In the genomic region with DNA sequence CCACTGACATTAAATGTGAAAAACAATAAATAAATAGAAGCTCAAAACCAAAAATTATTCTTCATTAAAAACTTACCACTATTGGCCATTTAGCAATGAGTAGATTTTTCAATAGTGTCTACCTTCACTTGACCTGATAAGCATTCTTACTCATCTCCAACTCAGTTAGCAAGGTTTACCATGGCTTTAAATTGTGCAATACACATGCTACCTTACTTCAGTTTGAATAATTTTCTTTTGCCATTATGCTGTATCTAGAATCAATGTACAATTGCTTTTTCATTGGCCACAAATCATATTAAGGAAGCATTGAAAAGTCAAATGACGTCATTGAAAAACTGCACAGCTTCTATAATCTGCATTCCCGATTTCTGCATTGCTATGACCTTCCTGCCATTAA, we compare ENCODE assay signal across 35 cellular contexts.
DNase-seq lines count a peak whose midpoint lies in the region; ATAC-seq, FAIRE-seq and TF ChIP-seq lines count a peak whose summit lies in the region.
"Had no signal": no experiment of that assay in that cellular context is flagged by ENCODE, and none has a peak within 500 bp of the region (broad histone marks: within the 10 kb centered on the region; RNA-seq: fewer than 3 reads in every experiment).

No MANE protein-coding gene starts in this region.

- in situ Hi-C loops in HepG2 (cut with HindIII; ENCODE audit: extremely low pct_ligation_motif_present, low pct_unique_long_range_greater_than_20kb), result no loop called here
- in situ Hi-C loops in IMR-90 (cut with MboI; ENCODE audit: low sequenced_read_pairs), result no loop called here
- in situ Hi-C loops in K562 (cut with MboI), result no loop called here

- H3K27ac ChIP-seq in HepG2 (ENCODE audit: extremely low read length, insufficient read depth, low read length) (no peak overlapping the region), right lobe of liver (no peak overlapping the region), IMR-90 (ENCODE audit: insufficient read depth, low read length) (no peak overlapping the region), K562 (ENCODE audit: extremely low read depth, low read depth, low read length) (no peak overlapping the region), lower lobe of right lung (no peak overlapping the region)
- H3K27ac ChIP-seq: 22Rv1; A549; BLaER1; BLaER1 treated with 17β-estradiol and CSF1 and Interleukin-3, amounts not matched to agents 10 nM and 100 nM; C4-2B had no signal

- no peak for DNase-seq in HepG2 (ENCODE audit: low spot score)
- DNase-seq in right lobe of liver, result no peak
- DNase-seq in IMR-90, result no peak
- no peak for DNase-seq in K562 (ENCODE audit: extremely low read depth in 1 of 4, low spot score in 3 of 4)
- DNase-seq in NCI-H2196 treated with DMSO at 0.1 percent for 48 hours (lab: John Stamatoyannopoulos, UW; ENCODE audit: unreplicated experiment), result no peak
- no peak for DNase-seq in lower lobe of right lung
- DNase-seq in GM10248 (ENCODE audit: extremely low spot score), result no peak
- DNase-seq: 8988T; ACHN; AML-193; BE2C; C1 segment of cervical spinal cord; Caco-2; Calu3; CD4-positive, alpha-beta memory T cell; CD4-positive, alpha-beta T cell; CD4-positive, CD25-positive, alpha-beta regulatory T cell; CD8-positive, alpha-beta memory T cell; CD8-positive, alpha-beta T cell; COR-L47; DMS 273 treated with DMSO at 0.1 percent for 48 hours; DMS153; DMS53; DMS79; DMS79 treated with DMSO at 0.1 percent for 48 hours; DND-41; EL had no signal

- no peak overlapping the region for H3K23ac ChIP-seq in IMR-90 (ENCODE audit: low read depth, low read length)

- H4K20me1 ChIP-seq in HepG2 (ENCODE audit: insufficient read depth, low read length), result no peaks in the 10 kb centered on the region
- H4K20me1 ChIP-seq in IMR-90 (ENCODE audit: insufficient read depth, low read length), result no peaks in the 10 kb centered on the region
- no peaks in the 10 kb centered on the region for H4K20me1 ChIP-seq in K562 (replicated peaks; ENCODE audit: control insufficient read depth, insufficient read depth, low read length)
- H4K20me1 ChIP-seq: BLaER1; BLaER1 treated with 17β-estradiol and CSF1 and Interleukin-3, amounts not matched to agents 10 nM and 100 nM had no signal

- H3K4me2 ChIP-seq in HepG2 (ENCODE audit: low read depth, low read length) (no peak overlapping the region), IMR-90 (ENCODE audit: low read depth, low read length) (no peak overlapping the region), K562 (ENCODE audit: insufficient read depth, low read length) (no peak overlapping the region)
- H3K4me2 ChIP-seq: A549; BLaER1; BLaER1 treated with 17β-estradiol and CSF1 and Interleukin-3, amounts not matched to agents 10 nM and 100 nM had no signal

- dilution Hi-C loops in IMR-90 (cut with HindIII; ENCODE audit: low sequenced_read_pairs, unreplicated experiment), result no loop called here

- H4K5ac ChIP-seq in IMR-90 (ENCODE audit: low read depth, low read length), result no peak overlapping the region

- H3K4me3 ChIP-seq in HepG2 (replicated peaks in 1 of 3; ENCODE audit: insufficient read depth in 1 of 3, low read depth in 2 of 3, low read length in 3 of 3) (no peak overlapping the region), right lobe of liver (no peak overlapping the region), IMR-90 (ENCODE audit: insufficient read depth, low read depth, low read length) (no peak overlapping the region), K562 (no peak overlapping the region), lower lobe of right lung (no peak overlapping the region)
- H3K4me3 ChIP-seq: A549; BLaER1; BLaER1 treated with 17β-estradiol and CSF1 and Interleukin-3, amounts not matched to agents 10 nM and 100 nM had no signal

- H3K56ac ChIP-seq in IMR-90 (ENCODE audit: extremely low read depth, insufficient read depth, low read length), result no peak overlapping the region

- H2BK20ac ChIP-seq in IMR-90 (ENCODE audit: low read depth, low read length), result no peak overlapping the region

- no peak overlapping the region for H2BK120ac ChIP-seq in IMR-90 (ENCODE audit: low read depth, low read length)

- no peak overlapping the region for H3K14ac ChIP-seq in IMR-90 (replicated peaks; ENCODE audit: low read depth, low read length)

- CTCF ChIA-PET in HepG2 (lab: Yijun Ruan, JAX; ENCODE audit: low intra/inter-chr PET ratio, low total read pairs) (no interaction called here), IMR-90 (lab: Yijun Ruan, JAX) (interaction anchor here (0.7 kb wide), 1 partner anchor 23 kb away, joined by 3 read pairs; no protein-coding TSS in a partner anchor), K562 (lab: Yijun Ruan, JAX; ENCODE audit: low intra/inter-chr PET ratio) (no interaction called here), GM10248 (lab: Yijun Ruan, JAX) (interaction anchor here (1.4 to 1.9 kb wide), 3 partner anchors 12 to 23 kb away, joined by 3 to 7 read pairs (median 5); no protein-coding TSS in a partner anchor)

- 100% methylated on average over 2 of the region's 2 CpGs for WGBS in HepG2 (ENCODE audit: low lambda C conversion rate)
- 96% methylated on average over 2 of the region's 2 CpGs for WGBS in right lobe of liver (ENCODE audit: insufficient coverage, low coverage, low lambda C conversion rate, missing lambda C conversion rate)
- WGBS in IMR-90 (ENCODE audit: extremely low coverage in 2 of 2, insufficient read length in 1 of 2), 2 experiments, result no CpG with 5 or more reads among the region's 2 CpGs
- 16% methylated on average over 2 of the region's 2 CpGs for WGBS in K562 (ENCODE audit: insufficient coverage, low coverage, missing lambda C conversion rate)

- H2BK15ac ChIP-seq in IMR-90 (ENCODE audit: low read depth, low read length), result no peak overlapping the region

- no peak overlapping the region for H4K8ac ChIP-seq in IMR-90 (ENCODE audit: low read depth in 2 of 2, low read length in 2 of 2)

- no peak for TF ChIP-seq RAD21 in HepG2 (CRISPR knock-in tag; IDR thresholded peaks at IDR 0.05)
- no peak for TF ChIP-seq RAD21 in IMR-90 (IDR thresholded peaks at IDR 0.05; ENCODE audit: low read length)
- TF ChIP-seq RAD21 in K562 (CRISPR knock-in tag; conservative IDR thresholded peaks at IDR 0.05 in 1 of 2, IDR thresholded peaks at IDR 0.05 in 1 of 2), result no peak

- no peak overlapping the region for H4K91ac ChIP-seq in IMR-90 (ENCODE audit: insufficient read depth, low read depth, low read length)

- TF ChIP-seq CTCF in HepG2 (CRISPR knock-in tag; IDR thresholded peaks at IDR 0.05) (no peak), right lobe of liver (IDR thresholded peaks at IDR 0.05) (no peak), IMR-90 (conservative IDR thresholded peaks at IDR 0.05; ENCODE audit: low read depth, low read length) (no peak), K562 (IDR thresholded peaks at IDR 0.05 in 2 of 3, conservative IDR thresholded peaks at IDR 0.05 in 1 of 3; ENCODE audit: insufficient read depth in 2 of 3, low read depth in 1 of 3, low read length in 3 of 3) (no peak), lower lobe of right lung (IDR thresholded peaks at IDR 0.05) (no peak), GM10248 (IDR thresholded peaks at IDR 0.05; ENCODE audit: control extremely low read depth, extremely low read depth, low read depth, missing control alignments) (no peak)

- H3K9me3 ChIP-seq in HepG2 (ENCODE audit: low read length), result no peaks in the 10 kb centered on the region
- no peaks in the 10 kb centered on the region for H3K9me3 ChIP-seq in right lobe of liver
- H3K9me3 ChIP-seq in ES-I3 (ENCODE audit: control insufficient read depth, insufficient read depth, low read length), result no peaks in the 10 kb centered on the region
- no peaks in the 10 kb centered on the region for H3K9me3 ChIP-seq in IMR-90 (ENCODE audit: control insufficient read depth, insufficient read depth, low read length)
- H3K9me3 ChIP-seq in K562 (replicated peaks; ENCODE audit: control insufficient read depth, insufficient read depth, low read depth, low read length), result no peaks in the 10 kb centered on the region
- no peaks in the 10 kb centered on the region for H3K9me3 ChIP-seq in lower lobe of right lung
- H3K9me3 ChIP-seq: A549; BE2C; BLaER1; BLaER1 treated with 17β-estradiol and CSF1 and Interleukin-3, amounts not matched to agents 10 nM and 100 nM; Caco-2 had no signal

- no peak for TF ChIP-seq POLR2A in HepG2 (IDR thresholded peaks at IDR 0.05; ENCODE audit: insufficient read depth in 1 of 2, low read depth in 2 of 2, low read length in 2 of 2)
- no peak for TF ChIP-seq POLR2A in right lobe of liver (IDR thresholded peaks at IDR 0.05)
- TF ChIP-seq POLR2A in IMR-90 (IDR thresholded peaks at IDR 0.05; ENCODE audit: low read depth, low read length), result no peak
- TF ChIP-seq POLR2A in K562 (conservative IDR thresholded peaks at IDR 0.05), result no peak

- H3K4me1 ChIP-seq in HepG2 (ENCODE audit: insufficient read depth, low read length) (no peaks in the 10 kb centered on the region), right lobe of liver (no peaks in the 10 kb centered on the region), ES-I3 (ENCODE audit: insufficient read depth, low read length) (no peaks in the 10 kb centered on the region), IMR-90 (ENCODE audit: control insufficient read depth, insufficient read depth, low read length) (no peaks in the 10 kb centered on the region), K562 (replicated peaks in 1 of 2; ENCODE audit: control insufficient read depth in 2 of 2, insufficient read depth in 2 of 2, low read length in 2 of 2) (no peaks in the 10 kb centered on the region), lower lobe of right lung (no peaks in the 10 kb centered on the region)
- H3K4me1 ChIP-seq: A549; BE2C; BLaER1; BLaER1 treated with 17β-estradiol and CSF1 and Interleukin-3, amounts not matched to agents 10 nM and 100 nM; Caco-2 had no signal

- peaks cover 0 to 7% of the 10 kb centered on the region in 2 experiments; a peak in 1 of 5 replicates for H3K36me3 ChIP-seq in HepG2 (replicated peaks in 1 of 2; ENCODE audit: control insufficient read depth in 1 of 2, insufficient read depth in 2 of 2, low read length in 2 of 2)
- peaks cover 0 to 6% (median 0%) of the 10 kb centered on the region in 4 donors for H3K36me3 ChIP-seq in right lobe of liver
- no peaks in the 10 kb centered on the region for H3K36me3 ChIP-seq in ES-I3 (ENCODE audit: insufficient read depth, low read length)
- H3K36me3 ChIP-seq in IMR-90 (ENCODE audit: control insufficient read depth, insufficient read depth, low read length), result no peaks in the 10 kb centered on the region
- H3K36me3 ChIP-seq in K562 (ENCODE audit: control insufficient read depth, insufficient read depth, low read length), result no peaks in the 10 kb centered on the region
- no peaks in the 10 kb centered on the region for H3K36me3 ChIP-seq in lower lobe of right lung
- H3K36me3 ChIP-seq: BE2C; BLaER1; BLaER1 treated with 17β-estradiol and CSF1 and Interleukin-3, amounts not matched to agents 10 nM and 100 nM had no signal

- no peak overlapping the region for H2AK5ac ChIP-seq in IMR-90 (ENCODE audit: low read depth, low read length)

- H2BK5ac ChIP-seq in IMR-90 (ENCODE audit: low read depth, low read length, poor library complexity, severe bottlenecking), result no peak overlapping the region

- H3K9me1 ChIP-seq in IMR-90 (ENCODE audit: insufficient read depth, low read length) (no peaks in the 10 kb centered on the region), K562 (ENCODE audit: control insufficient read depth, insufficient read depth, low read length) (no peaks in the 10 kb centered on the region)

- H3K9ac ChIP-seq in HepG2 (ENCODE audit: insufficient read depth, low read depth, low read length) (no peak overlapping the region), ES-I3 (ENCODE audit: low read depth, low read length) (peak overlapping the region; percentile 32; the same call in 1 of the 2 replicates), IMR-90 (ENCODE audit: low read depth, low read length) (no peak overlapping the region), K562 (ENCODE audit: insufficient read depth in 1 of 2, low read depth in 2 of 2, low read length in 2 of 2) (no peak overlapping the region)
- H3K9ac ChIP-seq: BLaER1; BLaER1 treated with 17β-estradiol and CSF1 and Interleukin-3, amounts not matched to agents 10 nM and 100 nM had no signal

- POLR2A ChIA-PET in HepG2 (lab: Yijun Ruan, JAX), result no interaction called here
- POLR2A ChIA-PET in IMR-90 (lab: Charles Lee; ENCODE audit: unreplicated experiment), result no interaction called here
- POLR2A ChIA-PET in K562 (lab: Yijun Ruan, JAX), result no interaction called here
- POLR2A ChIA-PET in GM10248 (lab: Yijun Ruan, JAX), result no interaction called here

- BruUV-seq in HepG2 (replicated peaks; lab: Mats Ljungman, UMichigan) (no TSS peak), IMR-90 (replicated peaks; lab: Mats Ljungman, UMichigan) (no TSS peak), K562 (replicated peaks; lab: Mats Ljungman, UMichigan) (no TSS peak)

- no peak for ATAC-seq in HepG2
- no peak for ATAC-seq in right lobe of liver
- no peak for ATAC-seq in IMR-90 (ENCODE audit: low read depth)
- ATAC-seq in K562, result no peak
- no peak for ATAC-seq in lower lobe of right lung
- ATAC-seq: A549; CD8-positive, alpha-beta T cell had no signal

- no peak overlapping the region for H2AFZ ChIP-seq in HepG2 (ENCODE audit: low read length)
- H2AFZ ChIP-seq in IMR-90 (replicated peaks; ENCODE audit: low read length, poor library complexity), result no peak overlapping the region
- no peak overlapping the region for H2AFZ ChIP-seq in K562 (ENCODE audit: low read depth, low read length)

- H3K27me3 ChIP-seq in HepG2 (ENCODE audit: control insufficient read depth in 1 of 2, insufficient read depth in 2 of 2, low read length in 2 of 2) (no peaks in the 10 kb centered on the region), right lobe of liver (no peaks in the 10 kb centered on the region), IMR-90 (ENCODE audit: control insufficient read depth, insufficient read depth, low read length) (no peaks in the 10 kb centered on the region), K562 (ENCODE audit: control insufficient read depth in 2 of 2, insufficient read depth in 2 of 2, low read length in 2 of 2) (no peaks in the 10 kb centered on the region), lower lobe of right lung (ENCODE audit: low read depth) (no peaks in the 10 kb centered on the region)
- H3K27me3 ChIP-seq: BE2C; BLaER1; BLaER1 treated with 17β-estradiol and CSF1 and Interleukin-3, amounts not matched to agents 10 nM and 100 nM had no signal

- TF ChIP-seq EP300 in HepG2 (IDR thresholded peaks at IDR 0.05; ENCODE audit: low read depth in 2 of 2, low read length in 2 of 2) (no peak), HepG2 (CRISPR knock-in tag; IDR thresholded peaks at IDR 0.05; ENCODE audit: borderline replicate concordance) (no peak), K562 (IDR thresholded peaks at IDR 0.05; ENCODE audit: low read length) (no peak)

- H3K18ac ChIP-seq in IMR-90 (ENCODE audit: low read depth, low read length), result no peak overlapping the region

- FAIRE-seq in HepG2 (lab: Jason Lieb, UNC) (no peak), K562 (lab: Jason Lieb, UNC) (no peak)
- FAIRE-seq: A204.1, A549, D721Med had no signal

- no peaks in the 10 kb centered on the region for H3K79me1 ChIP-seq in IMR-90 (ENCODE audit: low read depth in 1 of 2, low read length in 2 of 2)

- no peaks in the 10 kb centered on the region for H3K79me2 ChIP-seq in HepG2 (ENCODE audit: insufficient read depth, low read length)
- H3K79me2 ChIP-seq in K562 (ENCODE audit: control insufficient read depth, insufficient read depth, low read length), result no peaks in the 10 kb centered on the region

- intact Hi-C loops in HepG2 (cut with micrococcal nuclease; ENCODE audit: unreplicated experiment), result no loop called here
- intact Hi-C loops in right lobe of liver (cut with DNase I), result no loop called here
- intact Hi-C loops in IMR-90 (cut with micrococcal nuclease), result no loop called here
- intact Hi-C loops in K562 (cut with micrococcal nuclease), result no loop called here
- intact Hi-C loops in lower lobe of right lung (cut with DNase I), result no loop called here

- H3K4ac ChIP-seq in IMR-90 (ENCODE audit: low read depth, low read length), result no peak overlapping the region

- no peak overlapping the region for H2AK9ac ChIP-seq in IMR-90 (replicated peaks; ENCODE audit: low read depth, low read length, poor library complexity)

Comparison
In these comparisons a context has a peak if more than half of its experiments do, and no peak if none do; other contexts are left out.
1. CTCF ChIA-PET loops: an anchor here in IMR-90 (0.7 kb wide) and GM10248 (1.4 to 1.9 kb wide); none called in HepG2 and K562.